In the genomic region with DNA sequence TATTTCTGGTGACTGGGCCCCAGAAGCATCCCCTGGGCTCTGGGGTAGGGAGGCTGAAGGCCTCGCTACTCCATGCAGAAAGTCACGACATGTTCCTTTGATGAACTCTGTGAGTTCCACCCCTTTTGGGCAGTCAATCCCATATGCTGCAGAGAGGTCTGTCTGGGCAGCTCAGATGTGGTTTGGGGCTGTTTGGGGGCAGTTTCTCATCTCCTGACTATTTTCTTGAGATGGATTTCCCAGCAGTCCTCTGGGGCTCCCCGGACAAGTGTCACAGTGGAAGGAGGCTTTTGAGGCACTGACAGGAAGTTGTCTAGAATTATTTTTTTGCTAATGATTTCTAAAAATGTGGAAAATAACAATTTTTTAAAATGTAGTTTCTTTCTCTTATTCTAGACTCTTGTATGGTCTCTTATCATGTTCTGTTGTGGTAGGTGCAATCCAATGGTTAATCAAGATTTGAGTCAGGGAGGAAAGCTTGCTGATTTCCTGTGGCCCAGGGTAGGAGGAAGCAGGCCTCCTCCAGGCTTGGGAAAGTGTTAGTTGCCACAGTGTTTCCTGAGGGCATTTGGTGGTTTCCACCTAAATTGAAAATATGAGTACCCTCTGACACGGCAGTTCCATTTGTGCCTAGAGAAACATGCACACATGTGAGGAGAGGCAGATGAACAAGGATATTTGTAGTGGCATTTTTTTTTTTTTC, we compare ENCODE assay signal across 11 cellular contexts. TPM values are rescaled to one million over a fixed set of nuclear protein-coding genes. Genes with fewer than 3 reads are reported as not detected.
DNase-seq lines count a peak whose midpoint lies in the region; ATAC-seq and TF ChIP-seq lines count a peak whose summit lies in the region.
"Had no signal": no experiment of that assay in that cellular context is flagged by ENCODE, and none has a peak within 500 bp of the region (broad histone marks: within the 10 kb centered on the region; RNA-seq: fewer than 3 reads in every experiment).

No MANE protein-coding gene starts in this region.

- H3K27me3 ChIP-seq in CD4-positive, alpha-beta T cell (ENCODE audit: control insufficient read depth, insufficient read depth, low read length): no peaks in the 10 kb centered on the region
- H3K27me3 ChIP-seq in naive thymus-derived CD4-positive, alpha-beta T cell (ENCODE audit: control insufficient read depth in 2 of 2, insufficient read depth in 2 of 2, low read length in 2 of 2): no peaks in the 10 kb centered on the region
- no peaks in the 10 kb centered on the region for H3K27me3 ChIP-seq in psoas muscle (ENCODE audit: insufficient read depth in 3 of 3, low read length in 2 of 3)

- H3K27me3 Mint-ChIP-seq in CD4-positive, alpha-beta T cell: no peaks in the 10 kb centered on the region
- no peaks in the 10 kb centered on the region for H3K27me3 Mint-ChIP-seq in naive thymus-derived CD4-positive, alpha-beta T cell

- H3K4me3 Mint-ChIP-seq in CD4-positive, alpha-beta T cell: no peak overlapping the region
- peak overlapping the region in 2 of 10 donors; percentile 18 to 67 for H3K4me3 Mint-ChIP-seq in naive thymus-derived CD4-positive, alpha-beta T cell

- WGBS in psoas muscle, 3 donors: 76 to 81% (median 80%) methylated on average over 4 of the region's 4 CpGs

- no peak for ATAC-seq in CD4-positive, alpha-beta T cell (ENCODE audit: poor library complexity)
- ATAC-seq in naive thymus-derived CD4-positive, alpha-beta T cell: peak; percentile 50
- ATAC-seq in GM21447 (IDR thresholded peaks at IDR 0.05; ENCODE audit: unreplicated experiment) (no peak), psoas muscle (no peak)

- H3K36me3 Mint-ChIP-seq in CD4-positive, alpha-beta T cell (ENCODE audit: low read depth): peaks cover 21% of the 10 kb centered on the region
- H3K36me3 Mint-ChIP-seq in naive thymus-derived CD4-positive, alpha-beta T cell: peaks cover 0 to 27% (median 12%) of the 10 kb centered on the region in 5 donors

- H3K36me3 ChIP-seq in naive thymus-derived CD4-positive, alpha-beta T cell (ENCODE audit: control insufficient read depth in 2 of 3, insufficient read depth in 3 of 3, low read length in 3 of 3): no peaks in the 10 kb centered on the region
- peaks cover 2 to 78% of the 10 kb centered on the region in 2 donors for H3K36me3 ChIP-seq in psoas muscle (ENCODE audit: insufficient read depth in 1 of 2, low read depth in 1 of 2)

- no peak for DNase-seq in CD4-positive, alpha-beta T cell
- DNase-seq in KG1 (lab: John Stamatoyannopoulos, UW) (peak; percentile 38), NCI-H524 treated with DMSO at 0.1 percent for 48 hours (lab: John Stamatoyannopoulos, UW) (no peak), hepatic stellate cell (ENCODE audit: low spot score) (no peak), psoas muscle (no peak)
- peak; percentile 63 to 67 for DNase-seq in activated T-cell treated with anti-CD3 and anti-CD28 coated beads, Interleukin-2, amount 50 U/mL, for 48 hours
- DNase-seq in naive thymus-derived CD4-positive, alpha-beta T cell: peak in 1 of 9 donors; percentile 46
- DNase-seq: cortex of kidney, DMS79 had no signal

- H3K27ac ChIP-seq in CD4-positive, alpha-beta T cell (ENCODE audit: low read depth, low read length): no peak overlapping the region
- no peak overlapping the region for H3K27ac ChIP-seq in naive thymus-derived CD4-positive, alpha-beta T cell (ENCODE audit: low read depth, low read length)
- no peak overlapping the region for H3K27ac ChIP-seq in psoas muscle
- H3K27ac ChIP-seq: VCaP had no signal

- no peak for TF ChIP-seq CTCF in CD4-positive, alpha-beta T cell (IDR thresholded peaks at IDR 0.05)
- no peak for TF ChIP-seq CTCF in psoas muscle (IDR thresholded peaks at IDR 0.05)

- H3K4me1 Mint-ChIP-seq in CD4-positive, alpha-beta T cell (ENCODE audit: low read depth): peaks cover 39% of the 10 kb centered on the region
- H3K4me1 Mint-ChIP-seq in naive thymus-derived CD4-positive, alpha-beta T cell: peaks cover 26 to 52% (median 36%) of the 10 kb centered on the region in 7 donors

- H3K4me1 ChIP-seq in naive thymus-derived CD4-positive, alpha-beta T cell (ENCODE audit: control insufficient read depth in 2 of 2, insufficient read depth in 2 of 2, low read length in 2 of 2): peaks cover 24 to 29% of the 10 kb centered on the region in 2 donors
- H3K4me1 ChIP-seq in psoas muscle: peaks cover 5% of the 10 kb centered on the region

- POLR2A ChIA-PET in CD4-positive, alpha-beta T cell (lab: Charles Lee): interaction anchor here (0.6 to 2.3 kb wide), 4 partner anchors 10 to 37 kb away, joined by 3 to 7 read pairs (median 4); a partner anchor contains a TSS
- POLR2A ChIA-PET in naive thymus-derived CD4-positive, alpha-beta T cell (lab: Charles Lee): interaction anchor here (0.7 to 1.6 kb wide), 3 partner anchors 34 to 832 kb away, joined by 3 read pairs; no protein-coding TSS in a partner anchor

- H3K9me3 ChIP-seq in CD4-positive, alpha-beta T cell (ENCODE audit: control insufficient read depth, low read length): no peaks in the 10 kb centered on the region
- H3K9me3 ChIP-seq in naive thymus-derived CD4-positive, alpha-beta T cell (ENCODE audit: control insufficient read depth in 2 of 3, low read length in 3 of 3): no peaks in the 10 kb centered on the region
- H3K9me3 ChIP-seq in psoas muscle: no peaks in the 10 kb centered on the region

- H3K27ac Mint-ChIP-seq in CD4-positive, alpha-beta T cell: peak overlapping the region; percentile 54
- H3K27ac Mint-ChIP-seq in naive thymus-derived CD4-positive, alpha-beta T cell: peak overlapping the region in 8 of 9 donors; percentile 3 to 82 (median 70)

- no peaks in the 10 kb centered on the region for H3K9me3 Mint-ChIP-seq in CD4-positive, alpha-beta T cell
- H3K9me3 Mint-ChIP-seq in naive thymus-derived CD4-positive, alpha-beta T cell: peaks cover 0 to 2% (median 0%) of the 10 kb centered on the region in 11 donors

- CTCF ChIA-PET in CD4-positive, alpha-beta T cell (lab: Charles Lee): interaction anchor here (1.0 kb wide), 1 partner anchor 35 kb away, joined by 3 read pairs; no protein-coding TSS in a partner anchor
- CTCF ChIA-PET in naive thymus-derived CD4-positive, alpha-beta T cell (lab: Charles Lee): interaction anchor here (1.6 kb wide), 1 partner anchor 35 kb away, joined by 3 read pairs; no protein-coding TSS in a partner anchor

- intact Hi-C loops in CD4-positive, alpha-beta T cell (cut with DNase I, micrococcal nuclease): loop anchor here (5.0 to 10.0 kb wide), 2 partner anchors 201 to 384 kb away; a partner anchor contains a TSS
- intact Hi-C loops in naive thymus-derived CD4-positive, alpha-beta T cell (cut with micrococcal nuclease): loop anchor here in 1 of 2 donors (1.0 kb wide), 2 partner anchors 14 to 39 kb away; no protein-coding TSS in a partner anchor
- intact Hi-C loops in psoas muscle (cut with DNase I): loop anchor here (5.0 to 10.0 kb wide), 4 partner anchors 66 to 294 kb away; a partner anchor contains a TSS

- no peak overlapping the region for H3K4me3 ChIP-seq in naive thymus-derived CD4-positive, alpha-beta T cell (ENCODE audit: low read length)
- H3K4me3 ChIP-seq in psoas muscle: no peak overlapping the region

RNA-seq across cellular contexts. Expression of a gene that starts 19.9 kb away (rescaled TPM):
- 10 to 100 TPM; 48.7 to 50.2 TPM for total RNA-seq in CD4-positive, alpha-beta T cell
- total RNA-seq in naive thymus-derived CD4-positive, alpha-beta T cell: 10 to 100 TPM; 52.9 to 88.8 (median 71.6) TPM
- polyA plus RNA-seq in naive thymus-derived CD4-positive, alpha-beta T cell: 10 to 100 TPM; 12.9 to 26.8 TPM
- 10 to 100 TPM; 16.3 to 22.7 (median 20.1) TPM for total RNA-seq in psoas muscle
- 10 to 100 TPM in 2 of 3 donors, 1 to 10 TPM in 1; 9.6 to 22.1 (median 16.0) TPM for polyA plus RNA-seq in psoas muscle

Comparison
In these comparisons a context has a peak if more than half of its experiments do, and no peak if none do; other contexts are left out.
1. DNase-seq: peak in KG1 (single experiment) and activated T-cell treated with anti-CD3 and anti-CD28 coated beads, Interleukin-2, amount 50 U/mL, for 48 hours (2 of 2); none in CD4-positive, alpha-beta T cell (0 of 10), NCI-H524 treated with DMSO at 0.1 percent for 48 hours (single experiment), hepatic stellate cell (single experiment) and psoas muscle (0 of 2).